Comparison of ENCODE assay signal across 19 cellular contexts in the genomic region with DNA sequence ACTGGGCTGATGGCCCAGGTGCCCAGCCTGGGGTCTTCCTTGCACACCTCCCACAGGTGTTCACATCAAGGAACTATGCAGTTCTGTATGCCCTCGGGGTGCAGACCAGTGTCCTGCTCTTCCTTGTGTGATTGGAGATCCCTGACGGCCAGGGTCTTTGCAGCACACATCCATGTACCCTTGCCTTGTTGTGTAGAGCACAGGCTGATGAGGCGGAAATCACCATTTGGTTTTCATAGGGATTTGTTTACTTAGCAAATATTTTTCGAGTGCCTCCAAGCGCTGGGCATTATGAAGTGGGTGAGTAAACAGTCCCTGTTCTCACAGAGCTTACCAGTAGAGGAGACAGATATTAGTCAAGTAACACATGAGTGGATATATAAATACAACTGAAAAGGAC.
A peak's percentile ranks its signal among the peaks of the same experiment; 100 is the strongest.
DNase-seq lines count a peak whose midpoint lies in the region; ATAC-seq, FAIRE-seq and TF ChIP-seq lines count a peak whose summit lies in the region.
"Had no signal": no experiment of that assay in that cellular context is flagged by ENCODE, and none has a peak within 500 bp of the region (broad histone marks: within the 10 kb centered on the region; RNA-seq: fewer than 3 reads in every experiment).

No MANE protein-coding gene starts in this region.

- H3K27ac Mint-ChIP-seq in natural killer cell treated with Interleukin-12 subunit alpha and Interleukin-12 subunit beta and Interleukin-15 and Interleukin-18, amount 100 ng/mL, for 72 hours, result no peak overlapping the region
- H3K27ac Mint-ChIP-seq: activated CD8-positive, alpha-beta T cell treated with anti-CD3 and anti-CD28 coated beads for 36 hours had no signal

- no peak for TF ChIP-seq RAD21 in H1 (IDR thresholded peaks at IDR 0.05 in 1 of 2, conservative IDR thresholded peaks at IDR 0.05 in 1 of 2; ENCODE audit: low read depth in 2 of 2, low read length in 2 of 2)

- no peak overlapping the region for H2BK12ac ChIP-seq in H1 (ENCODE audit: low read depth, low read length)

- H3K36me3 ChIP-seq in breast epithelium (no peaks in the 10 kb centered on the region), H1 (ENCODE audit: control insufficient read depth in 2 of 4, insufficient read depth in 4 of 4, low read length in 3 of 4) (no peaks in the 10 kb centered on the region)

- H3K4me3 ChIP-seq in breast epithelium (no peak overlapping the region), H1 (ENCODE audit: extremely low read depth in 1 of 4, insufficient read depth in 2 of 4, low read depth in 3 of 4, low read length in 4 of 4) (no peak overlapping the region)
- H3K4me3 ChIP-seq: hepatocyte had no signal

- H3K4me1 ChIP-seq in breast epithelium (no peaks in the 10 kb centered on the region), H1 (replicated peaks in 1 of 4; ENCODE audit: control insufficient read depth in 3 of 4, insufficient read depth in 4 of 4, low read length in 3 of 4) (peaks cover 0 to 7% (median 3%) of the 10 kb centered on the region in 4 experiments; a peak in 3 of 7 replicates)

- H4K8ac ChIP-seq in H1 (ENCODE audit: extremely low read depth, insufficient read depth, low read length), result no peak overlapping the region

- H2BK15ac ChIP-seq in H1 (ENCODE audit: low read length), result no peak overlapping the region

- intact Hi-C loops in breast epithelium (cut with DNase I; ENCODE audit: low total_unique reads), result no loop called here

- FAIRE-seq in H1 (lab: Jason Lieb, UNC) (no peak), urothelium cell line (lab: Jason Lieb, UNC) (peak; percentile 13)
- FAIRE-seq: A204.1, D721Med, GM12891 had no signal

- no peaks in the 10 kb centered on the region for H3K4me1 Mint-ChIP-seq in natural killer cell treated with Interleukin-12 subunit alpha and Interleukin-12 subunit beta and Interleukin-15 and Interleukin-18, amount 100 ng/mL, for 72 hours (ENCODE audit: low read depth in 2 of 2)

- H3K27ac ChIP-seq in breast epithelium (no peak overlapping the region), H1 (ENCODE audit: low read depth, low read length) (no peak overlapping the region)
- H3K27ac ChIP-seq: hepatocyte, KMS-11 had no signal

- no peak overlapping the region for H2BK120ac ChIP-seq in H1 (replicated peaks; ENCODE audit: low read depth, low read length)

- ATAC-seq in natural killer cell treated with Interleukin-12 subunit alpha and Interleukin-12 subunit beta and Interleukin-15 and Interleukin-18, amount 100 ng/mL, for 72 hours, result no peak
- ATAC-seq: activated CD8-positive, alpha-beta T cell treated with anti-CD3 and anti-CD28 coated beads for 36 hours; Panc1 had no signal

- H3K9me3 ChIP-seq in breast epithelium (no peaks in the 10 kb centered on the region), H1 (ENCODE audit: insufficient read depth in 2 of 2, low read depth in 1 of 2, low read length in 1 of 2) (no peaks in the 10 kb centered on the region)

- H3K23me2 ChIP-seq in H1 (ENCODE audit: low read depth, low read length), result no peaks in the 10 kb centered on the region

- H2AFZ ChIP-seq in H1 (ENCODE audit: low read length), result no peak overlapping the region
- H2AFZ ChIP-seq: hepatocyte had no signal

- no peak overlapping the region for H3K23ac ChIP-seq in H1 (ENCODE audit: insufficient read length)

- no peak overlapping the region for H4K91ac ChIP-seq in H1 (replicated peaks; ENCODE audit: insufficient read length, low read length)

- 77% methylated on average over 5 of the region's 5 CpGs; no CpG with 5 or more reads in 1 of the 2 experiments for WGBS in H1 (ENCODE audit: extremely low coverage in 1 of 2, insufficient coverage in 1 of 2, insufficient read length in 1 of 2, insufficient replicate concordance in 2 of 2, low coverage in 1 of 2, low lambda C conversion rate in 2 of 2, missing lambda C conversion rate in 1 of 2), 2 experiments

- CTCF ChIA-PET in H1 (lab: Charles Lee; ENCODE audit: partially characterized antibody), result interaction anchor here (0.9 to 4.2 kb wide), 5 partner anchors 8 to 30 kb away, joined by 3 to 16 read pairs (median 3); no protein-coding TSS in a partner anchor

- H3K27me3 ChIP-seq in breast epithelium (no peaks in the 10 kb centered on the region), H1 (replicated peaks in 1 of 4; ENCODE audit: control insufficient read depth in 3 of 4, extremely low read depth in 1 of 4, insufficient read depth in 3 of 4, low read length in 3 of 4) (no peaks in the 10 kb centered on the region)
- H3K27me3 ChIP-seq: hepatocyte had no signal

- no peak overlapping the region for H3K9ac ChIP-seq in H1 (replicated peaks in 1 of 4; ENCODE audit: extremely low read depth in 1 of 4, low read depth in 3 of 4, low read length in 3 of 4)
- H3K9ac ChIP-seq: KMS-11 had no signal

- TF ChIP-seq EP300 in H1 (IDR thresholded peaks at IDR 0.05; ENCODE audit: borderline replicate concordance in 1 of 2, low read depth in 2 of 2, low read length in 2 of 2), result no peak

- TF ChIP-seq POLR2A in breast epithelium (IDR thresholded peaks at IDR 0.05) (no peak), H1 (IDR thresholded peaks at IDR 0.05; ENCODE audit: control extremely low read depth in 1 of 2, low read depth in 2 of 2, low read length in 2 of 2) (no peak)

- H2BK20ac ChIP-seq in H1 (ENCODE audit: low read length), result peak overlapping the region; percentile 77; the same call in 1 of the 2 replicates

- H3K14ac ChIP-seq in H1 (ENCODE audit: insufficient read length), result no peak overlapping the region

- no peaks in the 10 kb centered on the region; the same call in 1 of the 2 replicates for H3K79me1 ChIP-seq in H1 (ENCODE audit: low read depth, low read length)

- POLR2A ChIA-PET in H1 (lab: Charles Lee; ENCODE audit: partially characterized antibody), result no interaction called here

- no peaks in the 10 kb centered on the region for H3K36me3 Mint-ChIP-seq in natural killer cell treated with Interleukin-12 subunit alpha and Interleukin-12 subunit beta and Interleukin-15 and Interleukin-18, amount 100 ng/mL, for 72 hours

- in situ Hi-C loops in T47D (cut with HindIII; ENCODE audit: low pct_unique_long_range_greater_than_20kb, low sequenced_read_pairs), result no loop called here

- H4K20me1 ChIP-seq in H1 (replicated peaks in 1 of 2; ENCODE audit: control insufficient read depth in 1 of 2, insufficient read depth in 2 of 2, low read length in 2 of 2), result no peaks in the 10 kb centered on the region

- no peak overlapping the region for H2AK5ac ChIP-seq in H1 (ENCODE audit: low read depth, low read length)

- 0 out of 2 replicates have a peak overlapping the region, but pooled peaks have one; percentile 44 for H3K18ac ChIP-seq in H1 (ENCODE audit: extremely low read depth, low read length)

- H2BK5ac ChIP-seq in H1 (ENCODE audit: low read depth, low read length), result no peak overlapping the region

- no peak overlapping the region for H3K4me2 ChIP-seq in H1 (ENCODE audit: insufficient read depth in 1 of 2, low read depth in 2 of 2, low read length in 2 of 2)
- H3K4me2 ChIP-seq: hepatocyte, KMS-11 had no signal

- H3K9me3 Mint-ChIP-seq in natural killer cell treated with Interleukin-12 subunit alpha and Interleukin-12 subunit beta and Interleukin-15 and Interleukin-18, amount 100 ng/mL, for 72 hours, result no peaks in the 10 kb centered on the region

- DNase-seq in T47D (ENCODE audit: low read depth in 1 of 2, low spot score in 1 of 2) (peak; percentile 11 to 77), breast epithelium (ENCODE audit: low spot score in 2 of 2) (no peak), NCI-H2196 (lab: John Stamatoyannopoulos, UW; ENCODE audit: unreplicated experiment) (peak; percentile 93), H1 (ENCODE audit: low read depth in 1 of 2, low spot score in 2 of 2) (no peak), urothelium cell line (ENCODE audit: low spot score) (no peak), NCI-H524 treated with DMSO at 0.1 percent for 48 hours (lab: John Stamatoyannopoulos, UW) (no peak), NCI-H2227 treated with DMSO at 0.1 percent for 48 hours (lab: John Stamatoyannopoulos, UW) (no peak)
- DNase-seq in natural killer cell treated with Interleukin-12 subunit alpha and Interleukin-12 subunit beta and Interleukin-15 and Interleukin-18, amount 100 ng/mL, for 72 hours (ENCODE audit: low spot score), result no peak
- DNase-seq: activated CD8-positive, alpha-beta T cell treated with anti-CD3 and anti-CD28 coated beads for 36 hours; activated gamma-delta T cell; mesendoderm; stimulated activated CD8-positive, alpha-beta memory T cell treated with anti-CD3 and anti-CD28 coated beads, Interleukin-4, amount 100 ng/mL, for 48 hours; T-helper 9 cell had no signal

- H3K56ac ChIP-seq in H1 (replicated peaks; ENCODE audit: insufficient read length, low read depth, low read length), result no peak overlapping the region

- no peaks in the 10 kb centered on the region for H3K79me2 ChIP-seq in H1 (ENCODE audit: control insufficient read depth in 1 of 2, insufficient read depth in 2 of 2, low read length in 2 of 2)
- H3K79me2 ChIP-seq: hepatocyte had no signal

- no peak for TF ChIP-seq CTCF in breast epithelium (IDR thresholded peaks at IDR 0.05)
- no peak for TF ChIP-seq CTCF in H1 (IDR thresholded peaks at IDR 0.05; ENCODE audit: control extremely low read depth in 1 of 3, insufficient read depth in 1 of 3, low read depth in 1 of 3, low read length in 3 of 3)

- H4K5ac ChIP-seq in H1 (ENCODE audit: insufficient read length, low read depth, low read length), result no peak overlapping the region

- peaks cover 20 to 33% of the 10 kb centered on the region in 2 donors for H3K27me3 Mint-ChIP-seq in natural killer cell treated with Interleukin-12 subunit alpha and Interleukin-12 subunit beta and Interleukin-15 and Interleukin-18, amount 100 ng/mL, for 72 hours

- H3K4me3 Mint-ChIP-seq in natural killer cell treated with Interleukin-12 subunit alpha and Interleukin-12 subunit beta and Interleukin-15 and Interleukin-18, amount 100 ng/mL, for 72 hours, result no peak overlapping the region
- H3K4me3 Mint-ChIP-seq: activated CD8-positive, alpha-beta T cell treated with anti-CD3 and anti-CD28 coated beads for 36 hours had no signal

- no peak overlapping the region for H3K4ac ChIP-seq in H1 (replicated peaks; ENCODE audit: insufficient read length, low read depth, low read length)

TF ChIP-seq in H1, 55 proteins besides CTCF, POLR2A, EP300 and RAD21 (continues in another document):
- TF ChIP-seq CBX5 (IDR thresholded peaks at IDR 0.05; ENCODE audit: low read depth, low read length) (no peak), GTF2F1 (IDR thresholded peaks at IDR 0.05; ENCODE audit: borderline replicate concordance, low read depth, low read length) (no peak), SIRT6 (IDR thresholded peaks at IDR 0.05; ENCODE audit: low read length) (no peak), BRCA1 (IDR thresholded peaks at IDR 0.05; ENCODE audit: low read depth, low read length) (no peak), ZNF274 (IDR thresholded peaks at IDR 0.05; ENCODE audit: borderline replicate concordance, extremely low read depth, low read length) (no peak), BCL11A (IDR thresholded peaks at IDR 0.05; ENCODE audit: low read depth in 2 of 2, low read length in 2 of 2) (no peak), NANOG (IDR thresholded peaks at IDR 0.05; ENCODE audit: insufficient read depth, low read depth, low read length, poor library complexity, severe bottlenecking) (no peak), EZH2 (IDR thresholded peaks at IDR 0.05; ENCODE audit: low read depth, low read length, severe bottlenecking) (no peak), ASH2L (IDR thresholded peaks at IDR 0.05; ENCODE audit: low read length) (no peak), BACH1 (IDR thresholded peaks at IDR 0.05; ENCODE audit: low read length) (no peak)

Comparison
In these comparisons a context has a peak if more than half of its experiments do, and no peak if none do; other contexts are left out.
1. DNase-seq: peak in T47D (2 of 2) and NCI-H2196 (single experiment); none in breast epithelium (0 of 2), H1 (0 of 2), urothelium cell line (single experiment), natural killer cell treated with Interleukin-12 subunit alpha and Interleukin-12 subunit beta and Interleukin-15 and Interleukin-18, amount 100 ng/mL, for 72 hours (single experiment), NCI-H524 treated with DMSO at 0.1 percent for 48 hours (single experiment) and NCI-H2227 treated with DMSO at 0.1 percent for 48 hours (single experiment).